ENCODE assay signal across 18 cellular contexts in genomic region chr1:152026895-152027294, GRCh38. TPM values are rescaled to one million over a fixed set of nuclear protein-coding genes. Genes with fewer than 3 reads are reported as not detected.
DNase-seq lines count a peak whose midpoint lies in the region; ATAC-seq and TF ChIP-seq lines count a peak whose summit lies in the region.
"Had no signal": no experiment of that assay in that cellular context is flagged by ENCODE, and none has a peak within 500 bp of the region (broad histone marks: within the 10 kb centered on the region; RNA-seq: fewer than 3 reads in every experiment).

No MANE protein-coding gene starts in this region.

- intact Hi-C loops in PC-9 (cut with micrococcal nuclease; ENCODE audit: unreplicated experiment): no loop called here
- intact Hi-C loops in CD14-positive monocyte (cut with micrococcal nuclease): no loop called here

- H3K27ac ChIP-seq in PC-9 (no peak overlapping the region), fibroblast of lung (ENCODE audit: insufficient read depth, low read length) (no peak overlapping the region)
- H3K27ac ChIP-seq: HL-60 had no signal

- POLR2A ChIA-PET in PC-9 (lab: Charles Lee; ENCODE audit: unreplicated experiment): interaction anchor here (0.5 kb wide), 1 partner anchor 102 kb away, joined by 8 read pairs; no protein-coding TSS in a partner anchor

- peaks cover 16% of the 10 kb centered on the region for H3K36me3 ChIP-seq in PC-9 (ENCODE audit: low read depth)
- no peaks in the 10 kb centered on the region for H3K36me3 ChIP-seq in fibroblast of lung (ENCODE audit: control insufficient read depth, insufficient read depth, low read length)

- no peaks in the 10 kb centered on the region for H3K9me2 ChIP-seq in PC-9 (ENCODE audit: insufficient read depth)

- H3K79me2 ChIP-seq in PC-9 (ENCODE audit: low read depth) (peaks cover 1% of the 10 kb centered on the region; the same call in 1 of the 2 replicates), fibroblast of lung (ENCODE audit: control insufficient read depth, insufficient read depth, low read length) (no peaks in the 10 kb centered on the region)

- no peak overlapping the region for H3K9ac ChIP-seq in fibroblast of lung (ENCODE audit: insufficient read depth, low read length)

- TF ChIP-seq CTCF in PC-9 (conservative IDR thresholded peaks at IDR 0.05) (no peak), fibroblast of lung (conservative IDR thresholded peaks at IDR 0.05 in 1 of 2, IDR thresholded peaks at IDR 0.05 in 1 of 2; ENCODE audit: low read depth in 1 of 2, low read length in 2 of 2) (no peak), CD14-positive monocyte (IDR thresholded peaks at IDR 0.05) (no peak)

- CTCF ChIA-PET in PC-9 (lab: Charles Lee): interaction anchor here (0.5 to 0.6 kb wide), 2 partner anchors 40 to 127 kb away, joined by 5 read pairs; no protein-coding TSS in a partner anchor

- H3K27me3 Mint-ChIP-seq in activated T-cell treated with anti-CD3 and anti-CD28 coated beads, Interleukin-2, amount 50 U/mL, for 72 hours (ENCODE audit: low read depth): no peaks in the 10 kb centered on the region
- H3K27me3 Mint-ChIP-seq in CD14-positive monocyte (ENCODE audit: low read depth in 3 of 3): peaks cover 0 to 6% (median 0%) of the 10 kb centered on the region in 3 donors

- H3K27me3 ChIP-seq in PC-9 (ENCODE audit: insufficient read depth, low read depth) (no peaks in the 10 kb centered on the region), fibroblast of lung (ENCODE audit: control insufficient read depth, insufficient read depth, low read length) (peaks cover 12% of the 10 kb centered on the region)

- peaks cover 16% of the 10 kb centered on the region in 2 donors for H3K36me3 Mint-ChIP-seq in activated T-cell treated with anti-CD3 and anti-CD28 coated beads, Interleukin-2, amount 50 U/mL, for 72 hours (ENCODE audit: insufficient read depth in 2 of 2)
- peaks cover 17 to 18% of the 10 kb centered on the region in 2 donors for H3K36me3 Mint-ChIP-seq in CD14-positive monocyte

- H3K4me1 ChIP-seq in PC-9 (replicated peaks; ENCODE audit: insufficient read depth) (peaks cover 87% of the 10 kb centered on the region), fibroblast of lung (ENCODE audit: control insufficient read depth, extremely low read depth, insufficient read depth, low read length) (no peaks in the 10 kb centered on the region)

- no peak for ATAC-seq in activated T-cell treated with anti-CD3 and anti-CD28 coated beads, Interleukin-2, amount 50 U/mL, for 72 hours (replicated peaks in 1 of 2)
- ATAC-seq in HG02885 (IDR thresholded peaks at IDR 0.05; ENCODE audit: poor library complexity, unreplicated experiment): no peak

- H4K20me1 ChIP-seq in PC-9 (ENCODE audit: insufficient read depth) (no peaks in the 10 kb centered on the region), fibroblast of lung (ENCODE audit: control insufficient read depth, extremely low read depth, insufficient read depth, low read length) (no peaks in the 10 kb centered on the region)

- H2AFZ ChIP-seq in PC-9: no peak overlapping the region
- H2AFZ ChIP-seq in fibroblast of lung (ENCODE audit: low read length): no peak overlapping the region

- peaks cover 31% of the 10 kb centered on the region for H3K4me1 Mint-ChIP-seq in activated T-cell treated with anti-CD3 and anti-CD28 coated beads, Interleukin-2, amount 50 U/mL, for 72 hours (ENCODE audit: low read depth)
- peaks cover 29% of the 10 kb centered on the region for H3K4me1 Mint-ChIP-seq in CD14-positive monocyte

- H3K9me3 ChIP-seq in PC-9 (ENCODE audit: insufficient read depth, low read depth) (no peaks in the 10 kb centered on the region; the same call in 1 of the 2 replicates), fibroblast of lung (ENCODE audit: control insufficient read depth, insufficient read depth, low read depth, low read length) (no peaks in the 10 kb centered on the region)

- H3K9me3 Mint-ChIP-seq in activated T-cell treated with anti-CD3 and anti-CD28 coated beads, Interleukin-2, amount 50 U/mL, for 72 hours: peaks cover 4 to 15% of the 10 kb centered on the region in 2 donors
- H3K9me3 Mint-ChIP-seq in CD14-positive monocyte: peaks cover 0 to 4% (median 0%) of the 10 kb centered on the region in 7 donors

- H3K4me3 Mint-ChIP-seq in activated T-cell treated with anti-CD3 and anti-CD28 coated beads, Interleukin-2, amount 50 U/mL, for 72 hours: no peak overlapping the region
- no peak overlapping the region for H3K4me3 Mint-ChIP-seq in CD14-positive monocyte

- H3K4me3 ChIP-seq in PC-9 (no peak overlapping the region), fibroblast of lung (replicated peaks in 1 of 4; ENCODE audit: control extremely low read depth in 1 of 4, insufficient read depth in 1 of 4, low read depth in 3 of 4, low read length in 4 of 4) (no peak overlapping the region)

- H3F3A ChIP-seq in PC-9 (ENCODE audit: insufficient read depth, low read depth): peaks cover 83% of the 10 kb centered on the region

- DNase-seq in activated T-cell treated with anti-CD3 and anti-CD28 coated beads, Interleukin-2, amount 50 U/mL, for 72 hours: no peak
- DNase-seq in activated T-cell treated with anti-CD3 and anti-CD28 coated beads for 4 hours: no peak
- DNase-seq in PC-9: peak; percentile 18 to 84
- peak; percentile 17 to 57 for DNase-seq in fibroblast of lung (ENCODE audit: low read depth in 2 of 2)
- DNase-seq in CD14-positive monocyte (ENCODE audit: low spot score): no peak
- no peak for DNase-seq in stimulated activated CD4-positive, alpha-beta T cell treated with anti-CD3 and anti-CD28 coated beads, Interleukin-4, amount 100 ng/mL, for 4 hours
- no peak for DNase-seq in GOT3 (lab: John Stamatoyannopoulos, UW)
- DNase-seq: 8988T, Calu3, GDM1, MM.1S, NCI-H1105, NCI-H187 treated with DMSO at 0.1 percent for 48 hours, NCI-H446 treated with DMSO at 0.1 percent for 48 hours, NCI-H748 treated with DMSO at 0.1 percent for 48 hours, Right ventricle myocardium superior had no signal

- no TSS peak for BruUV-seq in PC-9 (replicated peaks; lab: Mats Ljungman, UMichigan)

- peak overlapping the region; percentile 58 for H3K27ac Mint-ChIP-seq in activated T-cell treated with anti-CD3 and anti-CD28 coated beads, Interleukin-2, amount 50 U/mL, for 72 hours
- no peak overlapping the region for H3K27ac Mint-ChIP-seq in CD14-positive monocyte

- H3K4me2 ChIP-seq in PC-9 (no peak overlapping the region; the same call in 1 of the 2 replicates), fibroblast of lung (ENCODE audit: extremely low read depth, insufficient read depth, low read length) (no peak overlapping the region)

RNA-seq across cellular contexts. Expression of gene S100A11, which starts 9.9 kb away (rescaled TPM):
- total RNA-seq in activated T-cell treated with anti-CD3 and anti-CD28 coated beads, Interleukin-2, amount 50 U/mL, for 72 hours: 100 to 1,000 TPM; 252 to 355 TPM
- 578 and 868 TPM in 2 replicates for total RNA-seq in PC-9 (2021)
- 21.3 and 55.8 TPM in 2 replicates for total RNA-seq in fibroblast of lung
- 1,144 and 1,638 TPM in 2 replicates for polyA plus RNA-seq in fibroblast of lung
- 1,472 and 1,736 TPM in 2 replicates for polyA plus RNA-seq in fibroblast of lung (2012)
- polyA minus RNA-seq in fibroblast of lung (ENCODE audit: low replicate concordance): 1,039 and 1,175 TPM in 2 replicates
- polyA plus RNA-seq in CD14-positive monocyte: 1,000 to 10,000 TPM; 2,621 to 3,364 TPM

RNA-seq across cellular contexts. Expression of gene S100A10, which starts 33.2 kb away (rescaled TPM):
- 100 to 1,000 TPM in 1 of 2 donors, 10 to 100 TPM in 1; 76.6 to 138 TPM for total RNA-seq in activated T-cell treated with anti-CD3 and anti-CD28 coated beads, Interleukin-2, amount 50 U/mL, for 72 hours
- 966 and 1,436 TPM in 2 replicates for total RNA-seq in PC-9 (2021)
- 136 and 141 TPM in 2 replicates for total RNA-seq in fibroblast of lung
- polyA plus RNA-seq in fibroblast of lung: 599 and 750 TPM in 2 replicates
- 1,283 and 1,489 TPM in 2 replicates for polyA plus RNA-seq in fibroblast of lung (2012)
- polyA minus RNA-seq in fibroblast of lung (ENCODE audit: low replicate concordance): 47.8 and 52.6 TPM in 2 replicates
- polyA plus RNA-seq in CD14-positive monocyte: 1,000 to 10,000 TPM; 2,129 to 2,138 TPM

Comparison
In these comparisons a context has a peak if more than half of its experiments do, and no peak if none do; other contexts are left out.
1. DNase-seq: peak in PC-9 (2 of 2) and fibroblast of lung (2 of 2); none in activated T-cell treated with anti-CD3 and anti-CD28 coated beads, Interleukin-2, amount 50 U/mL, for 72 hours (0 of 2), activated T-cell treated with anti-CD3 and anti-CD28 coated beads for 4 hours (single experiment), CD14-positive monocyte (single experiment), stimulated activated CD4-positive, alpha-beta T cell treated with anti-CD3 and anti-CD28 coated beads, Interleukin-4, amount 100 ng/mL, for 4 hours (0 of 2) and GOT3 (single experiment).